In the genomic region with DNA sequence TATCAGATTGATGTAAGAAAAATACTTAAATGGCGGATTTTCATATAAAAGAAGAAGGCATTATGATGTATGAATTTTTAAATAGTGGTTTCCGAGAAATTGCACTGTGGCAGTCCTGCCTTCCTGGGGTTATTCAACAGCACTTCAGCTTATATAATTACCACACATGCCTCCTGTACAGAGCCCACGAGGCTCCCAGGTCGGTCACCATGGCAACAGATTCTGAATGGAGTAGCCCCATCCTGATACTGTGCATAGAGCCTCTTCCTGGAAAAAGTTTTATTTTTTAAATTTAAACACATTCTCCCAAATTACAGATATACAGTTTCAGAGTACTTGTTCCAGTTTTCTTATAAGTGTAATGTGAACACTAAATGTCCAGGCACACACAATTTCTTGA, we compare ENCODE assay signal across 14 cellular contexts. TPM values are rescaled to one million over a fixed set of nuclear protein-coding genes. Genes with fewer than 3 reads are reported as not detected.
DNase-seq lines count a peak whose midpoint lies in the region; ATAC-seq and TF ChIP-seq lines count a peak whose summit lies in the region.
"Had no signal": no experiment of that assay in that cellular context is flagged by ENCODE, and none has a peak within 500 bp of the region (broad histone marks: within the 10 kb centered on the region; RNA-seq: fewer than 3 reads in every experiment).

No MANE protein-coding gene starts in this region.

- H3K9me3 ChIP-seq in left lung (no peaks in the 10 kb centered on the region), spleen (no peaks in the 10 kb centered on the region)

- no peak for TF ChIP-seq POLR2A in spleen (IDR thresholded peaks at IDR 0.05)

- peak; percentile 35 for ATAC-seq in left lung
- ATAC-seq in GM19395 (IDR thresholded peaks at IDR 0.05; ENCODE audit: unreplicated experiment): no peak

- H3K27me3 ChIP-seq in left lung: no peaks in the 10 kb centered on the region
- no peaks in the 10 kb centered on the region for H3K27me3 ChIP-seq in spleen (replicated peaks in 1 of 7)

- H3K4me3 ChIP-seq in left lung (no peak overlapping the region), spleen (no peak overlapping the region)

- DNase-seq in DMS153 treated with DMSO at 0.1 percent for 48 hours (lab: John Stamatoyannopoulos, UW; ENCODE audit: unreplicated experiment) (peak; percentile 96), NCI-H1436 (lab: John Stamatoyannopoulos, UW) (peak; percentile 92), NCI-H774 (lab: John Stamatoyannopoulos, UW) (peak; percentile 84), left lung (no peak), AG20443 (ENCODE audit: low spot score) (no peak), spleen (no peak)
- no peak for DNase-seq in stimulated activated CD4-positive, alpha-beta T cell treated with anti-CD3 and anti-CD28 coated beads, Interleukin-15, amount 100 ng/mL, for 24 hours
- DNase-seq: cortex of kidney, T-helper 9 cell had no signal

- H3K4me1 ChIP-seq in left lung (peaks cover 0 to 10% of the 10 kb centered on the region in 2 donors), spleen (peaks cover 0 to 13% (median 7%) of the 10 kb centered on the region in 6 donors)

- TF ChIP-seq CTCF in left lung (IDR thresholded peaks at IDR 0.05): no peak
- TF ChIP-seq CTCF in spleen (IDR thresholded peaks at IDR 0.05 in 8 of 11, conservative IDR thresholded peaks at IDR 0.05 in 3 of 11): no peak

- intact Hi-C loops in left lung (cut with DNase I) (loop anchor here in 1 of 2 donors (10.0 kb wide), 1 partner anchor 1015 kb away; no protein-coding TSS in a partner anchor), spleen (cut with DNase I; ENCODE audit: low total_unique reads) (no loop called here)

- H3K27ac ChIP-seq in left lung: peak overlapping the region in 1 of 2 donors; percentile 38
- no peak overlapping the region for H3K27ac ChIP-seq in spleen

- H3K36me3 ChIP-seq in left lung (no peaks in the 10 kb centered on the region), spleen (no peaks in the 10 kb centered on the region)

- WGBS in spleen, 5 donors: 77 to 86% (median 80%) methylated on average over 4 of the region's 4 CpGs

RNA-seq across cellular contexts. Expression of a gene that starts 15.9 kb away (rescaled TPM):
- under 1 TPM; 0.10 to 0.29 TPM for total RNA-seq in left lung
- total RNA-seq in spleen: not detected
- polyA plus RNA-seq in spleen: under 1 TPM in 1 of 3 donors, not detected in 2; 0.03 TPM
- total RNA-seq: activated naive CD4-positive, alpha-beta T cell treated with anti-CD3 and anti-CD28 coated beads, Interleukin-2, amount 50 U/mL, for 72 hours; H1 had no signal
- polyA plus RNA-seq: CD14-positive monocyte, H1, IgD-negative memory B cell had no signal

RNA-seq across cellular contexts. Expression of a gene that starts 35.0 kb away (rescaled TPM):
- total RNA-seq in left lung (100 to 1,000 TPM; 192 to 277 TPM), spleen (10 to 100 TPM; 16.0 to 56.8 (median 33.5) TPM)
- 10 to 100 TPM in 2 of 3 donors, 1 to 10 TPM in 1; 7.6 to 17.6 (median 14.2) TPM for polyA plus RNA-seq in spleen

Comparison
In these comparisons a context has a peak if more than half of its experiments do, and no peak if none do; other contexts are left out.
1. DNase-seq: peak in DMS153 treated with DMSO at 0.1 percent for 48 hours (single experiment), NCI-H1436 (single experiment) and NCI-H774 (single experiment); none in left lung (0 of 2), stimulated activated CD4-positive, alpha-beta T cell treated with anti-CD3 and anti-CD28 coated beads, Interleukin-15, amount 100 ng/mL, for 24 hours (single experiment), AG20443 (single experiment) and spleen (single experiment).